16 cellular contexts compared by ENCODE assay signal in the genomic region with DNA sequence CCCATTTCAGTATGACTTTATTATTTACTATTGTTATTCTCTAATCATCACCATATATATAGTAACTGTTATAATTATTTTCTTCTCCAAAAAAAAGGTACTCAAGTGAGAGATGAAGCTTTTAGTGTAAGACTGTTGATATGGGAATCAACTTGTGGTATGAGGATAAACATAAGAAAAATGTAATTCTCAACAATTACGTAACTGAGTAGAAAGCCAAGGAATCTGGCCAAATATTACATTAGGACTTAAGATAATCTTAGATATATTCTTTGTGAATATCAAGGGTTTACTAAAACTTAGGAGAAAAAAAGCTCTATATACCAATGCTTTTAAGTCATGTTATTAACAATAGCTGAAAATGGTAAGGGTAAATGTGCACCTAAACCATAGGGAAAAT. TPM values are rescaled to one million over a fixed set of nuclear protein-coding genes. Genes with fewer than 3 reads are reported as not detected.
DNase-seq lines count a peak whose midpoint lies in the region; ATAC-seq and TF ChIP-seq lines count a peak whose summit lies in the region.
"Had no signal": no experiment of that assay in that cellular context is flagged by ENCODE, and none has a peak within 500 bp of the region (broad histone marks: within the 10 kb centered on the region; RNA-seq: fewer than 3 reads in every experiment).

No MANE protein-coding gene starts in this region.

- in situ Hi-C loops in GM13976 (cut with MboI; ENCODE audit: low sequenced_read_pairs, unreplicated experiment): no loop called here

- POLR2A ChIA-PET in AG04449 (lab: Yijun Ruan, JAX): interaction anchor here (1.2 kb wide), 1 partner anchor 13 kb away, joined by 3 read pairs; the partner anchor contains the start of gene SENP1

- no peak for TF ChIP-seq CTCF in AG04449 (IDR thresholded peaks at IDR 0.05; ENCODE audit: insufficient read depth, low read length, missing control alignments)
- TF ChIP-seq CTCF in choroid plexus epithelial cell (conservative IDR thresholded peaks at IDR 0.05; ENCODE audit: low read depth, low read length): no peak
- TF ChIP-seq CTCF in fibroblast of the aortic adventitia (IDR thresholded peaks at IDR 0.05; ENCODE audit: insufficient read depth, low read length): no peak
- no peak for TF ChIP-seq CTCF in GM13976 (IDR thresholded peaks at IDR 0.05; ENCODE audit: borderline replicate concordance, control extremely low read depth, extremely low read depth, insufficient read depth, missing control alignments)

- CTCF ChIA-PET in AG04449 (lab: Yijun Ruan, JAX): interaction anchor here (0.7 to 2.1 kb wide), 7 partner anchors 8 to 525 kb away, joined by 3 to 6 read pairs (median 3); no protein-coding TSS in a partner anchor

- ATAC-seq in GM21447 (IDR thresholded peaks at IDR 0.05; ENCODE audit: unreplicated experiment): no peak
- ATAC-seq in HG02885 (IDR thresholded peaks at IDR 0.05; ENCODE audit: poor library complexity, unreplicated experiment): no peak
- ATAC-seq: GM23338, K562 had no signal

- peak; percentile 33 for DNase-seq in AG04449 (ENCODE audit: low read depth, low spot score)
- DNase-seq in HCEC 1CT: peak; percentile 11
- peak; percentile 48 for DNase-seq in choroid plexus epithelial cell (ENCODE audit: low read depth)
- peak; percentile 65 for DNase-seq in fibroblast of the aortic adventitia (ENCODE audit: low read depth)
- no peak for DNase-seq in GM13976 (ENCODE audit: low spot score)
- no peak for DNase-seq in stimulated activated CD8-positive, alpha-beta memory T cell treated with anti-CD3 and anti-CD28 coated beads, Interleukin-4, amount 100 ng/mL, for 48 hours
- DNase-seq: CD4-positive, CD25-positive, alpha-beta regulatory T cell; DMS79; EL; GDM1; H9 had no signal

- H3K4me3 ChIP-seq in AG04449 (ENCODE audit: low read depth, low read length) (no peak overlapping the region), choroid plexus epithelial cell (ENCODE audit: low read depth, low read length) (no peak overlapping the region), fibroblast of the aortic adventitia (ENCODE audit: low read depth, low read length) (no peak overlapping the region)
- H3K4me3 ChIP-seq: BLaER1 treated with 17β-estradiol and CSF1 and Interleukin-3, amounts not matched to agents 10 nM and 100 nM; GM23338; K562 had no signal

RNA-seq across cellular contexts. Expression of gene SENP1, which starts 13.3 kb away (rescaled TPM):
- total RNA-seq in fibroblast of the aortic adventitia (ENCODE audit: low replicate concordance): 33.8 and 43.8 TPM in 2 replicates

RNA-seq across cellular contexts. Expression of gene PFKM, which starts 26.6 kb away (rescaled TPM):
- total RNA-seq in fibroblast of the aortic adventitia (ENCODE audit: low replicate concordance): 50.5 and 93.8 TPM in 2 replicates

Comparison
In these comparisons a context has a peak if more than half of its experiments do, and no peak if none do; other contexts are left out.
1. DNase-seq: peak in AG04449 (single experiment), HCEC 1CT (single experiment), choroid plexus epithelial cell (single experiment) and fibroblast of the aortic adventitia (single experiment); none in GM13976 (single experiment) and stimulated activated CD8-positive, alpha-beta memory T cell treated with anti-CD3 and anti-CD28 coated beads, Interleukin-4, amount 100 ng/mL, for 48 hours (single experiment).